9 cellular contexts compared by ENCODE assay signal in the genomic region with DNA sequence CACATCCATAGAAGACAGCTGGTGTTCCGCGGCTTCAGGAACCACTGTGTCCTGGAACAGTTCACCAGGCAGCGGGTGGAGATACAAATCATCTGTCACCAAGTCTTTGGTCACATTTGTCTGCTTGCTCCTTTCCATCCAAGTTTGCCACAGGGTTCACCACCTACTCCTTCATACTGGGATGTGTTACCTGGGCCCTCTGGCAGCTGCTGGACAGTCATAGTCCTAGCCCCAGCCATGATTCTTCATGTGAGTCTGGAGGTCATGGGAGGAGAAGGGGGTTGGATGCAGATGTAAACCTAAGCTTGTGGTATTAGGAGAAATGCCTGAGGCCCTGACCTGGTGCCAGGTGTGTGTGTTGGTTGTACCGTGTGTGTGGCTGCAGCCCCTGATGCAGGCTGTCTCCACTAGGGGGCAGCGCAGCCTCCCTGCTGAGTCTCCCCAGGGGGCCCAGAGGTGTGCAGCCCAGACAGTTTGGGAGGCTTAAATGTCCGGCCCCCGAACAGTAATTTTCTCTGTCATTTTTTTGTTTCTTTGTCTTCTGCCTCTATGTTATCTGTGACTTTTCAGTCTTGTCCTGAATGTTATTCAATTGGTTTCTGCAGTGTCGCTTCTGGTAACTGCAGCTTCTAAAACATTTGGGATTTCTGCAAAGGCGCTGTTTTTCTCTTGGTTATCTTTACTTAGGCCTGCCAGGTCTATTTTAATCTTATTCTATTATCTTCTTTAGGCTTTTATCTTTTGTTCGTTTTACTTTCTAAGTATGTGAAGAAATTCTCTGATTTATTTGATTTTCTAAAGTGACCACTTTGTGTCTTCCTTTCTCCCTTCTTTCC. TPM values are rescaled to one million over a fixed set of nuclear protein-coding genes. Genes with fewer than 3 reads are reported as not detected.
DNase-seq lines count a peak whose midpoint lies in the region; FAIRE-seq and TF ChIP-seq lines count a peak whose summit lies in the region.
"Had no signal": no experiment of that assay in that cellular context is flagged by ENCODE, and none has a peak within 500 bp of the region (broad histone marks: within the 10 kb centered on the region; RNA-seq: fewer than 3 reads in every experiment).

No MANE protein-coding gene starts in this region.

- no peak overlapping the region for H3K4me3 ChIP-seq in BJ (ENCODE audit: low read depth, low read length)
- H3K4me3 ChIP-seq: HAP-1 had no signal

- in situ Hi-C loops in SK-MEL-5 (cut with HindIII; ENCODE audit: low pct_unique_long_range_greater_than_20kb, low sequenced_read_pairs) = no loop called here

- H3K27me3 ChIP-seq in BJ (ENCODE audit: control insufficient read depth, insufficient read depth, low read length) = no peaks in the 10 kb centered on the region

- peak; percentile 17; the same call in 1 of the 2 replicates for TF ChIP-seq CTCF in BJ (IDR thresholded peaks at IDR 0.05; ENCODE audit: insufficient read depth, low read depth, low read length)
- peak; percentile 72 for TF ChIP-seq CTCF in GM20000 (IDR thresholded peaks at IDR 0.05; ENCODE audit: extremely low read depth, missing control alignments)

- POLR2A ChIA-PET in BJ (lab: Charles Lee) = no interaction called here

- no peak for TF ChIP-seq POLR2A in GM12892 (IDR thresholded peaks at IDR 0.05; ENCODE audit: low read depth, low read length)

- no peak for FAIRE-seq in GM12892 (lab: Jason Lieb, UNC)

- CTCF ChIA-PET in BJ (lab: Yijun Ruan, JAX) = interaction anchor here (0.6 to 1.5 kb wide), 3 partner anchors 8 to 445 kb away, joined by 3 to 5 read pairs (median 3); no protein-coding TSS in a partner anchor

- intact Hi-C loops in head of caudate nucleus (cut with DNase I) = no loop called here

- no peaks in the 10 kb centered on the region for H3K36me3 ChIP-seq in BJ (ENCODE audit: control insufficient read depth, insufficient read depth, low read length)
- H3K36me3 ChIP-seq: HAP-1 had no signal

- no peak for DNase-seq in BJ (ENCODE audit: low read depth)
- DNase-seq in GM20000 (ENCODE audit: low spot score) = peak; percentile 34
- peak; percentile 30 for DNase-seq in SK-MEL-5 (ENCODE audit: low read depth, low spot score)
- DNase-seq in head of caudate nucleus = peak in 34 of 42 donors; percentile 23 to 82 (median 56)
- DNase-seq in stimulated activated CD8-positive, alpha-beta memory T cell treated with anti-CD3 and anti-CD28 coated beads, Interleukin-15, amount 100 ng/mL, for 24 hours (ENCODE audit: low read depth) = peak; percentile 2
- no peak for DNase-seq in GM12892 (ENCODE audit: insufficient read length)
- no peak for DNase-seq in SHP77 treated with DMSO at 0.1 percent for 48 hours (lab: John Stamatoyannopoulos, UW)
- DNase-seq in NCI-H1105 treated with DMSO at 0.1 percent for 48 hours (lab: John Stamatoyannopoulos, UW) = no peak

RNA-seq across cellular contexts. Expression of a gene that starts 14.8 kb away (rescaled TPM):
- not detected in 2 replicates for polyA plus RNA-seq in BJ (2011; rRNA removed)
- polyA minus RNA-seq in BJ (2011; rRNA and poly(A)+ RNA removed) = not detected in 2 replicates
- not detected in 2 replicates for total RNA-seq in SK-MEL-5 (2014; rRNA removed; shearing (Covaris generic))
- polyA plus RNA-seq in SK-MEL-5 (2015; cell fraction: cytosol; rRNA removed) = not detected in 2 replicates
- polyA plus RNA-seq in SK-MEL-5 (2015; cell fraction: nucleus; rRNA removed) = not detected in 2 replicates
- polyA plus RNA-seq in GM12892 (2012; ENCODE audit: missing spikeins) = not detected

Comparison
In these comparisons a context has a peak if more than half of its experiments do, and no peak if none do; other contexts are left out.
1. DNase-seq: peak in GM20000 (single experiment), SK-MEL-5 (single experiment), head of caudate nucleus (34 of 42) and stimulated activated CD8-positive, alpha-beta memory T cell treated with anti-CD3 and anti-CD28 coated beads, Interleukin-15, amount 100 ng/mL, for 24 hours (single experiment); none in BJ (single experiment), GM12892 (single experiment), SHP77 treated with DMSO at 0.1 percent for 48 hours (single experiment) and NCI-H1105 treated with DMSO at 0.1 percent for 48 hours (single experiment).